In the genomic region with DNA sequence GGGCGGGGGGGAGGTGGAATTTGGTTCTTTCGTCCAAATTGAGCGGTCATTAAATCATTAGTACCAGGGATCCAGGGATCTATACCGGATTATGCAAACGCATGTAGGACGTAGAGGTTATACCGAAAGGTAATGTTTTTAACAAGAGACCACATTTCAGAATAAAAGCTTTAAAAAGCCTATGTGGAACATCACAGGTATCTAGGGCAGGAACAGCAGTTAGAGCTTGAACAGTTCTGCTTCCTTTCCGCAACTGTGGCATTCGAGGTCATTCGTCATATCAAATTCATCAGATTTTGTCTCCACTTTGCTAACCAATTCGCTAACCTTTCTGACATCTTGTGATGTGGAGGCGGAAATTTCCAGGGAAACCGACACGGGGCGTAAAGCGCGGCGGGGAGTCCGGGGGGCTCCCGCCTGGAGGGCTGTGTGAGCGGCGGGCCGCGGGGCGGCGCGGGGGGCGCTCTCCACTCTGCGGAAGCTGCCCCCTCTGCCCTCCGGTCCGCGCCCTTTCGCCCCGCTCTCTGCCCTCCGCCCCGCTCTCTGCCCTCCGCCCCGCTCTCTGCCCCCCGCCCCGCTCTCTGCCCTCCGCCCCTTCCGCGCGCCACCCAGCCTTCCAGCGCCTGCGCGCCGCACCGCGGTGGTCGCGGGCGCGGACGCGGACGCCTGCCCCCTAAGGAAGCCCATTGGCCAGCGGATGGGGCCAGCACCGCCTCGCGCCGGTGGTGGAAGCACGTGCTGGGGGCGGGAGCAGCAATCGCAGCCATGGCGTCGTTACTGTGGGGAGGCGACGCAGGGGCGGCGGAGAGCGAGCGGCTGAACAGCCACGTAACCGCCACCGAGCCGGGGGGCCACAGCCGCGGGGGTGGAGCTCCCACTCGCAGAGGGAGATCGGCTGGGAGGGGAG, we compare ENCODE assay signal across 8 cellular contexts. TPM values are rescaled to one million over a fixed set of nuclear protein-coding genes. Genes with fewer than 3 reads are reported as not detected.
DNase-seq lines count a peak whose midpoint lies in the region; ATAC-seq and TF ChIP-seq lines count a peak whose summit lies in the region.

A gene (plus strand): TSS at position 756 of the 907 bp plus-strand sequence. CDS start 10 bp downstream, at position 766.

- H3K27me3 Mint-ChIP-seq in activated T-helper 1 cell treated with anti-CD3 and anti-CD28 coated beads, Interleukin-12 subunit alpha, Interleukin-12 subunit beta, Interleukin-2, Interleukin-4 antibody, amounts not matched to agents 30 ng/mL and 10 ng/mL and 1 ng/mL, durations not matched to agents 14 hours and 24 hours and 36 hours (ENCODE audit: insufficient read depth): peaks cover 39% of the 10 kb centered on the region

- peaks cover 0 to 11% (median 5%) of the 10 kb centered on the region in 11 experiments; a peak in 7 of 22 replicates for H4K20me1 ChIP-seq in BLaER1 treated with 17β-estradiol and CSF1 and Interleukin-3, amounts not matched to agents 10 nM and 100 nM

- H3K36me3 Mint-ChIP-seq in activated T-helper 1 cell treated with anti-CD3 and anti-CD28 coated beads, Interleukin-12 subunit alpha, Interleukin-12 subunit beta, Interleukin-2, Interleukin-4 antibody, amounts not matched to agents 30 ng/mL and 10 ng/mL and 1 ng/mL, durations not matched to agents 14 hours and 24 hours and 36 hours (ENCODE audit: low read depth): peaks cover 28% of the 10 kb centered on the region

- no peak within 1 kb of the TSS for H3K27ac ChIP-seq in BLaER1 treated with 17β-estradiol and CSF1 and Interleukin-3, amounts not matched to agents 10 nM and 100 nM

- no peaks in the 10 kb centered on the region for H3K9me3 Mint-ChIP-seq in activated T-helper 1 cell treated with anti-CD3 and anti-CD28 coated beads, Interleukin-12 subunit alpha, Interleukin-12 subunit beta, Interleukin-2, Interleukin-4 antibody, amounts not matched to agents 30 ng/mL and 10 ng/mL and 1 ng/mL, durations not matched to agents 14 hours and 24 hours and 36 hours

- peaks cover 0 to 17% (median 6%) of the 10 kb centered on the region in 11 experiments; a peak in 5 of 22 replicates for H3K9me3 ChIP-seq in BLaER1 treated with 17β-estradiol and CSF1 and Interleukin-3, amounts not matched to agents 10 nM and 100 nM (replicated peaks in 1 of 11)

- TF ChIP-seq POLR2A in NB4 (IDR thresholded peaks at IDR 0.05; ENCODE audit: extremely low read depth, insufficient read length): no peak

- H3K4me3 Mint-ChIP-seq in activated T-helper 1 cell treated with anti-CD3 and anti-CD28 coated beads, Interleukin-12 subunit alpha, Interleukin-12 subunit beta, Interleukin-2, Interleukin-4 antibody, amounts not matched to agents 30 ng/mL and 10 ng/mL and 1 ng/mL, durations not matched to agents 14 hours and 24 hours and 36 hours: peak within 1 kb of the TSS; percentile 98

- DNase-seq in NB4 (ENCODE audit: low read depth): no peak
- peak; percentile 8 for DNase-seq in activated T-helper 1 cell treated with anti-CD3 and anti-CD28 coated beads, Interleukin-12 subunit alpha, Interleukin-12 subunit beta, Interleukin-2, Interleukin-4 antibody, amounts not matched to agents 30 ng/mL and 10 ng/mL and 1 ng/mL, durations not matched to agents 14 hours and 24 hours and 36 hours (ENCODE audit: low spot score)
- DNase-seq in left cardiac atrium: no peak
- DNase-seq in posterior vena cava (ENCODE audit: low spot score): peak; percentile 81
- no peak for DNase-seq in mucosa of gallbladder (ENCODE audit: low spot score)

- peaks cover 0 to 5% (median 0%) of the 10 kb centered on the region in 10 experiments; a peak in 3 of 20 replicates for H3K4me1 ChIP-seq in BLaER1 treated with 17β-estradiol and CSF1 and Interleukin-3, amounts not matched to agents 10 nM and 100 nM

- no peak within 1 kb of the TSS for H3K9ac ChIP-seq in BLaER1 treated with 17β-estradiol and CSF1 and Interleukin-3, amounts not matched to agents 10 nM and 100 nM

- peak within 1 kb of the TSS; percentile 64 for H3K27ac Mint-ChIP-seq in activated T-helper 1 cell treated with anti-CD3 and anti-CD28 coated beads, Interleukin-12 subunit alpha, Interleukin-12 subunit beta, Interleukin-2, Interleukin-4 antibody, amounts not matched to agents 30 ng/mL and 10 ng/mL and 1 ng/mL, durations not matched to agents 14 hours and 24 hours and 36 hours

- H3K4me1 Mint-ChIP-seq in activated T-helper 1 cell treated with anti-CD3 and anti-CD28 coated beads, Interleukin-12 subunit alpha, Interleukin-12 subunit beta, Interleukin-2, Interleukin-4 antibody, amounts not matched to agents 30 ng/mL and 10 ng/mL and 1 ng/mL, durations not matched to agents 14 hours and 24 hours and 36 hours (ENCODE audit: low read depth): peaks cover 28% of the 10 kb centered on the region

- intact Hi-C loops in activated T-helper 1 cell treated with anti-CD3 and anti-CD28 coated beads, Interleukin-12 subunit alpha, Interleukin-12 subunit beta, Interleukin-2, Interleukin-4 antibody, amounts not matched to agents 30 ng/mL and 10 ng/mL and 1 ng/mL, durations not matched to agents 14 hours and 24 hours and 36 hours (cut with micrococcal nuclease): loop anchor here (1.0 to 5.0 kb wide), 12 partner anchors 17 to 950 kb away; a partner anchor contains a TSS
- intact Hi-C loops in left cardiac atrium (cut with DNase I): no loop called here
- intact Hi-C loops in posterior vena cava (cut with DNase I): no loop called here

- H3K36me3 ChIP-seq in BLaER1 treated with 17β-estradiol and CSF1 and Interleukin-3, amounts not matched to agents 10 nM and 100 nM: peaks cover 15 to 30% (median 27%) of the 10 kb centered on the region in 11 experiments

- no peak for TF ChIP-seq CTCF in NB4 (IDR thresholded peaks at IDR 0.05; ENCODE audit: low read depth, low read length)

- ATAC-seq in left cardiac atrium: peak; percentile 18 to 19
- ATAC-seq in GM19395 (IDR thresholded peaks at IDR 0.05; ENCODE audit: unreplicated experiment): no peak
- no peak for ATAC-seq in GM19023 (IDR thresholded peaks at IDR 0.05; ENCODE audit: unreplicated experiment)

- no peaks in the 10 kb centered on the region for H3K27me3 ChIP-seq in BLaER1 treated with 17β-estradiol and CSF1 and Interleukin-3, amounts not matched to agents 10 nM and 100 nM

- peak within 1 kb of the TSS in 8 of 11 experiments; percentile 53 to 74 (median 66); a peak in 8 of 22 replicates for H3K4me2 ChIP-seq in BLaER1 treated with 17β-estradiol and CSF1 and Interleukin-3, amounts not matched to agents 10 nM and 100 nM

- peak within 1 kb of the TSS in 2 of 10 experiments; percentile 63 to 68; a peak in 3 of 20 replicates for H3K4me3 ChIP-seq in BLaER1 treated with 17β-estradiol and CSF1 and Interleukin-3, amounts not matched to agents 10 nM and 100 nM
- H3K4me3 ChIP-seq in NB4 (ENCODE audit: low read depth, low read length): peak within 1 kb of the TSS; percentile 92

RNA-seq across cellular contexts. Expression of the gene that starts here (rescaled TPM):
- total RNA-seq in activated T-helper 1 cell treated with anti-CD3 and anti-CD28 coated beads, Interleukin-12 subunit alpha, Interleukin-12 subunit beta, Interleukin-2, Interleukin-4 antibody, amounts not matched to agents 30 ng/mL and 10 ng/mL and 1 ng/mL, durations not matched to agents 14 hours and 24 hours and 36 hours: not detected in 2 replicates
- total RNA-seq in left cardiac atrium: under 1 TPM in 1 of 2 donors, not detected in 1; 0.21 TPM
- total RNA-seq in posterior vena cava: not detected
- 0.29 TPM for total RNA-seq in mucosa of gallbladder

Comparison
In these comparisons a context has a peak if more than half of its experiments do, and no peak if none do; other contexts are left out.
1. Peak in DNase-seq in activated T-helper 1 cell treated with anti-CD3 and anti-CD28 coated beads, Interleukin-12 subunit alpha, Interleukin-12 subunit beta, Interleukin-2, Interleukin-4 antibody, amounts not matched to agents 30 ng/mL and 10 ng/mL and 1 ng/mL, durations not matched to agents 14 hours and 24 hours and 36 hours; RNA of the gene not detected or under 1 TPM.
2. Peak in ATAC-seq in left cardiac atrium; RNA of the gene not detected or under 1 TPM.
3. Peak in DNase-seq in posterior vena cava; RNA of the gene not detected or under 1 TPM.